Comparison of ENCODE assay signal across 35 cellular contexts in the genomic region with DNA sequence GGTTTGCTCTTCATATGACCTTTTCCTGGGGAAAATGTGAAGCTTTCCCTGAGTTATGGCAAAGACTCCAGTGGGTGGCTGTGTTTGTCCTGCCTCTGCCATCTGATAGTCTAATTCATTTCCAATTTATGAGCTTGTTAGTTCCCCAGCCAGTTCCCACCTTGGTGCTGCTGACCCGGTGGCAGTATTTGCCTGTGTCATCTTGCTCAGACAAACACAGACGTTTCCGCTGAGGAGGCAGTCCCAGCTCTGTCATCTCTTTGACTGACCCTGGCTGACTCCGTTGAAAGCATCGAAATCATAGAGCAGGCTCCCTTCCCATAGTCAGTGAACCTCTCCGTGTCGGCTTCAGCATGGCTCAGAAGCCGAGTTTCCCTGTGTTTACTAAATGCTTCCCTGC.
"Had no signal": no experiment of that assay in that cellular context is flagged by ENCODE, and none has a peak within 500 bp of the region (broad histone marks: within the 10 kb centered on the region; RNA-seq: fewer than 3 reads in every experiment).

No MANE protein-coding gene starts in this region.

- H3K27ac Mint-ChIP-seq: activated CD4-positive, alpha-beta memory T cell treated with anti-CD3 and anti-CD28 coated beads, Interleukin-2, amount 10 ng/mL, durations not matched to agents 7 days and 5 days; activated CD8-positive, alpha-beta memory T cell treated with anti-CD3 and anti-CD28 coated beads, Interleukin-2, amount 10 ng/mL, durations not matched to agents 7 days and 5 days; activated naive CD8-positive, alpha-beta T cell treated with anti-CD3 and anti-CD28 coated beads for 36 hours had no signal

- H3K9me3 Mint-ChIP-seq: activated CD4-positive, alpha-beta memory T cell treated with anti-CD3 and anti-CD28 coated beads, Interleukin-2, amount 10 ng/mL, durations not matched to agents 7 days and 5 days had no signal

- H3K4me2 ChIP-seq: PC-9 had no signal

- H3K4me3 Mint-ChIP-seq: activated CD4-positive, alpha-beta memory T cell treated with anti-CD3 and anti-CD28 coated beads, Interleukin-2, amount 10 ng/mL, durations not matched to agents 7 days and 5 days; activated CD8-positive, alpha-beta memory T cell treated with anti-CD3 and anti-CD28 coated beads, Interleukin-2, amount 10 ng/mL, durations not matched to agents 7 days and 5 days; activated naive CD8-positive, alpha-beta T cell treated with anti-CD3 and anti-CD28 coated beads for 36 hours; central memory CD8-positive, alpha-beta T cell had no signal

- H3K4me3 ChIP-seq: ascending aorta, cardiac muscle cell, PC-9 had no signal

- H3K4me1 Mint-ChIP-seq: activated CD4-positive, alpha-beta memory T cell treated with anti-CD3 and anti-CD28 coated beads, Interleukin-2, amount 10 ng/mL, durations not matched to agents 7 days and 5 days; activated CD8-positive, alpha-beta memory T cell treated with anti-CD3 and anti-CD28 coated beads, Interleukin-2, amount 10 ng/mL, durations not matched to agents 7 days and 5 days; activated naive CD8-positive, alpha-beta T cell treated with anti-CD3 and anti-CD28 coated beads for 36 hours; central memory CD8-positive, alpha-beta T cell had no signal

- H2AFZ ChIP-seq: PC-9 had no signal

- DNase-seq: activated CD4-positive, alpha-beta memory T cell treated with anti-CD3 and anti-CD28 coated beads, Interleukin-2, amount 10 ng/mL, durations not matched to agents 7 days and 5 days; activated CD4-positive, alpha-beta T cell treated with anti-CD3 and anti-CD28 coated beads for 1 hour; activated CD4-positive, alpha-beta T cell treated with anti-CD3 and anti-CD28 coated beads for 48 hours; activated CD4-positive, CD25-positive, alpha-beta regulatory T cell; activated CD8-positive, alpha-beta memory T cell treated with anti-CD3 and anti-CD28 coated beads for 24 hours; activated CD8-positive, alpha-beta memory T cell treated with anti-CD3 and anti-CD28 coated beads, Interleukin-2, amount 10 ng/mL, durations not matched to agents 7 days and 5 days; activated CD8-positive, alpha-beta memory T cell treated with anti-CD3 and anti-CD28 coated beads, Interleukin-2, amount 50 U/mL, for 48 hours; activated effector memory CD4-positive, alpha-beta T cell treated with Interleukin-2 at 50 U/mL for 16 hours; activated naive CD4-positive, alpha-beta T cell treated with anti-CD3 and anti-CD28 coated beads, Interleukin-2, amount 50 U/mL, for 16 hours; activated naive CD8-positive, alpha-beta T cell treated with anti-CD3 and anti-CD28 coated beads for 36 hours; activated T-cell treated with anti-CD3 and anti-CD28 coated beads, Interleukin-2, amount 50 U/mL, for 48 hours; amygdala; NCI-H1092 treated with DMSO at 0.1 percent for 48 hours; NCI-H1417; NCI-H146; NCI-H187; NCI-H2029 treated with DMSO at 0.1 percent for 48 hours; NCI-H2107; NCI-H2171; NCI-H345; NCI-H510A; NCI-H526 treated with DMSO at 0.1 percent for 48 hours; PC-9; SIG-M5; SW 1271; T-helper 1 cell; T-helper 2 cell; T-helper 9 cell; WERI-Rb-1 had no signal

- FAIRE-seq: RCC 7860 had no signal

- ATAC-seq: activated CD8-positive, alpha-beta memory T cell treated with anti-CD3 and anti-CD28 coated beads, Interleukin-2, amount 10 ng/mL, durations not matched to agents 7 days and 5 days; Right ventricle myocardium inferior had no signal

- H3K36me3 Mint-ChIP-seq: activated CD8-positive, alpha-beta memory T cell treated with anti-CD3 and anti-CD28 coated beads, Interleukin-2, amount 10 ng/mL, durations not matched to agents 7 days and 5 days; activated naive CD8-positive, alpha-beta T cell treated with anti-CD3 and anti-CD28 coated beads for 36 hours had no signal

- H3K4me1 ChIP-seq: ascending aorta had no signal

- H3K27me3 ChIP-seq: ascending aorta, cardiac muscle cell had no signal

- H3K27ac ChIP-seq: ascending aorta, cardiac muscle cell, PC-9, RWPE1, WERI-Rb-1 had no signal

- H3K36me3 ChIP-seq: ascending aorta, cardiac muscle cell, WERI-Rb-1 had no signal

- H3K9me3 ChIP-seq: ascending aorta had no signal
